In the genomic region with DNA sequence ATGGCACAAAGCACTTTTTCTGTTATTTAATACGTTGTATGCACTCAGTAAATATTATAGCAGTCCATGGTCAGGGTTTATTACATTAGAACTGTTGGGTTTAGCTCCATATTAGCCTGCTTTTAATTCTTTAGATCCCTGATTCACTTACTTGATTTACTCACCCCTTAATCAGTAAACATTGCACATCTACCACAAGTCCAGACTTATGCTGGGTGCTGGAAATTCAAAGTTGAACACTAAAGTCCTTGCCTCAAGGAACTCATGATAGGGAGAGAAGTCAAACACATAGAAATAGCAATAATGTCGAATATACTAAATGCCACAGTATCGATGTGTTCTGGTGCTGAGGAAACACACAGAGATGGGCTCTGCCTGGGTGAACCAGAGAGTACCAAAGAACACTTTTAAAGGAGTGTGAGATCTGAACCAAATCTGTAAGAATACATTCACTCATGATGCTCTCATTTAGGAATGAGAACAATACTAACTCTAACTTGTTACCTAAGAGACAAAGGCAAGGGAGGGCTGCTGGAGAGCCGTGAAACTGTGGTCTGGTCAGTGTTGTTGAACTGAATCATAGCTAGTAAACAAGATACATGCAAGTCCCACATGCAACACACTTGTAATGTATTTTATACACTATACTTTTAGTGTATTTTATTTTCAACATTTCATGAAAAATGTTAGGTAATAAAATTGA, we compare ENCODE assay signal across 31 cellular contexts. TPM values are rescaled to one million over a fixed set of nuclear protein-coding genes. Genes with fewer than 3 reads are reported as not detected.
A peak's percentile ranks its signal among the peaks of the same experiment; 100 is the strongest.
DNase-seq lines count a peak whose midpoint lies in the region; ATAC-seq and TF ChIP-seq lines count a peak whose summit lies in the region.
"Had no signal": no experiment of that assay in that cellular context is flagged by ENCODE, and none has a peak within 500 bp of the region (broad histone marks: within the 10 kb centered on the region; RNA-seq: fewer than 3 reads in every experiment).

No MANE protein-coding gene starts in this region.

- POLR2A ChIA-PET in activated naive CD8-positive, alpha-beta T cell treated with anti-CD3 and anti-CD28 coated beads, Interleukin-2, amount 10 ng/mL, durations not matched to agents 7 days and 5 days (lab: Charles Lee): no interaction called here
- POLR2A ChIA-PET in naive thymus-derived CD4-positive, alpha-beta T cell (lab: Charles Lee): interaction anchor here (1.1 kb wide), 1 partner anchor 84 kb away, joined by 3 read pairs; no protein-coding TSS in a partner anchor

- H3K9ac ChIP-seq in Loucy (ENCODE audit: low read depth, low read length, poor library complexity, severe bottlenecking): no peak overlapping the region
- H3K9ac ChIP-seq: SK-N-SH had no signal

- intact Hi-C loops in naive thymus-derived CD4-positive, alpha-beta T cell (cut with micrococcal nuclease): no loop called here

- DNase-seq in T-helper 2 cell treated with Interferon-gamma antibody and Interleukin-4, amounts not matched to agents 5 μg/mL and 100 μg/mL, for 36 hours (ENCODE audit: low spot score): no peak
- DNase-seq in T-helper 2 cell (no peak), NCI-H1105 (lab: John Stamatoyannopoulos, UW) (no peak), dedifferentiated amniotic fluid mesenchymal stem cell (ENCODE audit: extremely low spot score) (no peak)
- DNase-seq in activated naive CD8-positive, alpha-beta T cell treated with anti-CD3 and anti-CD28 coated beads, Interleukin-2, amount 10 ng/mL, durations not matched to agents 7 days and 5 days: no peak
- DNase-seq in naive thymus-derived CD4-positive, alpha-beta T cell: no peak
- DNase-seq: activated CD4-positive, alpha-beta T cell treated with anti-CD3 and anti-CD28 coated beads for 4 hours; activated CD8-positive, alpha-beta memory T cell treated with anti-CD3 and anti-CD28 coated beads, Interleukin-2, amount 10 ng/mL, durations not matched to agents 7 days and 5 days; activated gamma-delta T cell; DMS 273 treated with DMSO at 0.1 percent for 48 hours; erythroblast; head of caudate nucleus; Karpas-422; midbrain; MV-4-11; NCI-H146; NCI-H446 treated with DMSO at 0.1 percent for 48 hours; nephron progenitor cell; ovary; SK-N-SH; spleen; substantia nigra had no signal

- no peaks in the 10 kb centered on the region for H3K9me3 Mint-ChIP-seq in T-helper 2 cell treated with Interferon-gamma antibody and Interleukin-4, amounts not matched to agents 5 μg/mL and 100 μg/mL, for 36 hours
- no peaks in the 10 kb centered on the region for H3K9me3 Mint-ChIP-seq in activated naive CD8-positive, alpha-beta T cell treated with anti-CD3 and anti-CD28 coated beads, Interleukin-2, amount 10 ng/mL, durations not matched to agents 7 days and 5 days
- H3K9me3 Mint-ChIP-seq in naive thymus-derived CD4-positive, alpha-beta T cell: no peaks in the 10 kb centered on the region
- H3K9me3 Mint-ChIP-seq: nephron progenitor cell had no signal

- peaks cover 45% of the 10 kb centered on the region for H3K4me1 ChIP-seq in Loucy (ENCODE audit: insufficient read depth, low read length, poor library complexity, severe bottlenecking)
- peaks cover 35 to 45% of the 10 kb centered on the region in 2 donors for H3K4me1 ChIP-seq in naive thymus-derived CD4-positive, alpha-beta T cell (ENCODE audit: control insufficient read depth in 2 of 2, insufficient read depth in 2 of 2, low read length in 2 of 2)

- H3K79me2 ChIP-seq in Loucy (ENCODE audit: insufficient read depth, low read length): no peaks in the 10 kb centered on the region

- no peak overlapping the region for H3K27ac Mint-ChIP-seq in T-helper 2 cell treated with Interferon-gamma antibody and Interleukin-4, amounts not matched to agents 5 μg/mL and 100 μg/mL, for 36 hours
- H3K27ac Mint-ChIP-seq in activated naive CD8-positive, alpha-beta T cell treated with anti-CD3 and anti-CD28 coated beads, Interleukin-2, amount 10 ng/mL, durations not matched to agents 7 days and 5 days: no peak overlapping the region
- H3K27ac Mint-ChIP-seq in naive thymus-derived CD4-positive, alpha-beta T cell: peak overlapping the region in 6 of 9 donors; percentile 6 to 92 (median 30)
- H3K27ac Mint-ChIP-seq: activated CD8-positive, alpha-beta memory T cell treated with anti-CD3 and anti-CD28 coated beads, Interleukin-2, amount 10 ng/mL, durations not matched to agents 7 days and 5 days; brain; nephron progenitor cell had no signal

- CTCF ChIA-PET in naive thymus-derived CD4-positive, alpha-beta T cell (lab: Charles Lee): interaction anchor here (1.2 to 1.6 kb wide), 2 partner anchors 10 to 94 kb away, joined by 7 to 9 read pairs; no protein-coding TSS in a partner anchor

- H3K36me3 Mint-ChIP-seq in T-helper 2 cell treated with Interferon-gamma antibody and Interleukin-4, amounts not matched to agents 5 μg/mL and 100 μg/mL, for 36 hours (ENCODE audit: low read depth): peaks cover 60% of the 10 kb centered on the region
- peaks cover 56% of the 10 kb centered on the region for H3K36me3 Mint-ChIP-seq in activated naive CD8-positive, alpha-beta T cell treated with anti-CD3 and anti-CD28 coated beads, Interleukin-2, amount 10 ng/mL, durations not matched to agents 7 days and 5 days
- H3K36me3 Mint-ChIP-seq in naive thymus-derived CD4-positive, alpha-beta T cell: peaks cover 25 to 54% (median 46%) of the 10 kb centered on the region in 5 donors
- H3K36me3 Mint-ChIP-seq: brain had no signal

- no peaks in the 10 kb centered on the region for H4K20me1 ChIP-seq in Loucy (ENCODE audit: insufficient read depth, low read length, poor library complexity, severe bottlenecking)

- no peaks in the 10 kb centered on the region for H3K27me3 ChIP-seq in Loucy (ENCODE audit: insufficient read depth, low read length, poor library complexity, severe bottlenecking)
- H3K27me3 ChIP-seq in naive thymus-derived CD4-positive, alpha-beta T cell (ENCODE audit: control insufficient read depth in 2 of 2, insufficient read depth in 2 of 2, low read length in 2 of 2): no peaks in the 10 kb centered on the region
- H3K27me3 ChIP-seq: ovary, right atrium auricular region, spleen had no signal

- no peaks in the 10 kb centered on the region for H3K36me3 ChIP-seq in Loucy (ENCODE audit: insufficient read depth, low read length)
- H3K36me3 ChIP-seq in naive thymus-derived CD4-positive, alpha-beta T cell (ENCODE audit: control insufficient read depth in 2 of 3, insufficient read depth in 3 of 3, low read length in 3 of 3): peaks cover 10 to 39% (median 25%) of the 10 kb centered on the region in 3 experiments
- H3K36me3 ChIP-seq: ovary, right atrium auricular region had no signal

- H3K4me3 ChIP-seq in Loucy (ENCODE audit: low read length, poor library complexity, severe bottlenecking): no peak overlapping the region
- no peak overlapping the region for H3K4me3 ChIP-seq in naive thymus-derived CD4-positive, alpha-beta T cell (ENCODE audit: low read length)
- H3K4me3 ChIP-seq: ovary, right atrium auricular region, spleen had no signal

- no peak for TF ChIP-seq CTCF in Loucy (conservative IDR thresholded peaks at IDR 0.05; ENCODE audit: low read length)

- H3K9me2 ChIP-seq in Loucy (replicated peaks; ENCODE audit: low read depth, low read length): no peaks in the 10 kb centered on the region
- H3K9me2 ChIP-seq: SK-N-SH had no signal

- peak overlapping the region; percentile 16 for H3K4me2 ChIP-seq in Loucy (ENCODE audit: low read depth, low read length, poor library complexity, severe bottlenecking)
- H3K4me2 ChIP-seq: SK-N-SH had no signal

- H3K4me3 Mint-ChIP-seq in T-helper 2 cell treated with Interferon-gamma antibody and Interleukin-4, amounts not matched to agents 5 μg/mL and 100 μg/mL, for 36 hours: peak overlapping the region; percentile 53
- peak overlapping the region; percentile 69 for H3K4me3 Mint-ChIP-seq in activated naive CD8-positive, alpha-beta T cell treated with anti-CD3 and anti-CD28 coated beads, Interleukin-2, amount 10 ng/mL, durations not matched to agents 7 days and 5 days
- H3K4me3 Mint-ChIP-seq in naive thymus-derived CD4-positive, alpha-beta T cell: peak overlapping the region in 9 of 10 donors; percentile 14 to 82 (median 55)
- H3K4me3 Mint-ChIP-seq: brain, nephron progenitor cell had no signal

- ATAC-seq in activated naive CD8-positive, alpha-beta T cell treated with anti-CD3 and anti-CD28 coated beads, Interleukin-2, amount 10 ng/mL, durations not matched to agents 7 days and 5 days (ENCODE audit: low read depth): no peak
- no peak for ATAC-seq in naive thymus-derived CD4-positive, alpha-beta T cell
- ATAC-seq in GM18519 (IDR thresholded peaks at IDR 0.05; ENCODE audit: low FRiP score, unreplicated experiment): no peak
- ATAC-seq: activated CD8-positive, alpha-beta memory T cell treated with anti-CD3 and anti-CD28 coated beads, Interleukin-2, amount 10 ng/mL, durations not matched to agents 7 days and 5 days; HepG2 had no signal

- H3K27me3 Mint-ChIP-seq in T-helper 2 cell treated with Interferon-gamma antibody and Interleukin-4, amounts not matched to agents 5 μg/mL and 100 μg/mL, for 36 hours (ENCODE audit: low read depth): no peaks in the 10 kb centered on the region
- H3K27me3 Mint-ChIP-seq in activated naive CD8-positive, alpha-beta T cell treated with anti-CD3 and anti-CD28 coated beads, Interleukin-2, amount 10 ng/mL, durations not matched to agents 7 days and 5 days: no peaks in the 10 kb centered on the region
- no peaks in the 10 kb centered on the region for H3K27me3 Mint-ChIP-seq in naive thymus-derived CD4-positive, alpha-beta T cell
- H3K27me3 Mint-ChIP-seq: activated CD8-positive, alpha-beta memory T cell treated with anti-CD3 and anti-CD28 coated beads, Interleukin-2, amount 10 ng/mL, durations not matched to agents 7 days and 5 days had no signal

- H3K4me1 Mint-ChIP-seq in T-helper 2 cell treated with Interferon-gamma antibody and Interleukin-4, amounts not matched to agents 5 μg/mL and 100 μg/mL, for 36 hours (ENCODE audit: low read depth): peaks cover 45% of the 10 kb centered on the region
- H3K4me1 Mint-ChIP-seq in activated naive CD8-positive, alpha-beta T cell treated with anti-CD3 and anti-CD28 coated beads, Interleukin-2, amount 10 ng/mL, durations not matched to agents 7 days and 5 days: peaks cover 49% of the 10 kb centered on the region
- peaks cover 41 to 80% (median 70%) of the 10 kb centered on the region in 7 donors for H3K4me1 Mint-ChIP-seq in naive thymus-derived CD4-positive, alpha-beta T cell
- H3K4me1 Mint-ChIP-seq: nephron progenitor cell had no signal

- H3K27ac ChIP-seq in naive thymus-derived CD4-positive, alpha-beta T cell (ENCODE audit: low read depth, low read length): no peak overlapping the region
- H3K27ac ChIP-seq: 22Rv1, C4-2B, HL-60, ovary, right atrium auricular region, spleen had no signal

- H3F3A ChIP-seq in Loucy (ENCODE audit: low read depth): peaks cover 4% of the 10 kb centered on the region; the same call in 1 of the 2 replicates

- H3K9me3 ChIP-seq in Loucy (ENCODE audit: insufficient read depth, low read depth, low read length): no peaks in the 10 kb centered on the region
- H3K9me3 ChIP-seq in naive thymus-derived CD4-positive, alpha-beta T cell (ENCODE audit: control insufficient read depth in 2 of 3, low read length in 3 of 3): no peaks in the 10 kb centered on the region
- H3K9me3 ChIP-seq: ovary, right atrium auricular region, SK-N-SH, spleen had no signal

- no peak overlapping the region for H2AFZ ChIP-seq in Loucy (ENCODE audit: low read length)

RNA-seq across cellular contexts. Expression of a gene that starts 4.9 kb away (rescaled TPM):
- total RNA-seq in activated naive CD8-positive, alpha-beta T cell treated with anti-CD3 and anti-CD28 coated beads, Interleukin-2, amount 10 ng/mL, durations not matched to agents 7 days and 5 days: 100 to 1,000 TPM; 170 to 177 TPM
- 100 to 1,000 TPM; 106 to 132 (median 122) TPM for total RNA-seq in naive thymus-derived CD4-positive, alpha-beta T cell
- 10 to 100 TPM; 52.4 to 78.2 TPM for polyA plus RNA-seq in naive thymus-derived CD4-positive, alpha-beta T cell
- total RNA-seq: HepG2, OCI-LY7 had no signal

Comparison
In these comparisons a context has a peak if more than half of its experiments do, and no peak if none do; other contexts are left out.
1. H3K27ac Mint-ChIP-seq: peak in naive thymus-derived CD4-positive, alpha-beta T cell (6 of 9); none in T-helper 2 cell treated with Interferon-gamma antibody and Interleukin-4, amounts not matched to agents 5 μg/mL and 100 μg/mL, for 36 hours (single experiment) and activated naive CD8-positive, alpha-beta T cell treated with anti-CD3 and anti-CD28 coated beads, Interleukin-2, amount 10 ng/mL, durations not matched to agents 7 days and 5 days (single experiment).
2. Peak in every context shown above with its lines, with median percentiles within 50 percentile points of each other: H3K4me3 Mint-ChIP-seq.